In the genomic region with DNA sequence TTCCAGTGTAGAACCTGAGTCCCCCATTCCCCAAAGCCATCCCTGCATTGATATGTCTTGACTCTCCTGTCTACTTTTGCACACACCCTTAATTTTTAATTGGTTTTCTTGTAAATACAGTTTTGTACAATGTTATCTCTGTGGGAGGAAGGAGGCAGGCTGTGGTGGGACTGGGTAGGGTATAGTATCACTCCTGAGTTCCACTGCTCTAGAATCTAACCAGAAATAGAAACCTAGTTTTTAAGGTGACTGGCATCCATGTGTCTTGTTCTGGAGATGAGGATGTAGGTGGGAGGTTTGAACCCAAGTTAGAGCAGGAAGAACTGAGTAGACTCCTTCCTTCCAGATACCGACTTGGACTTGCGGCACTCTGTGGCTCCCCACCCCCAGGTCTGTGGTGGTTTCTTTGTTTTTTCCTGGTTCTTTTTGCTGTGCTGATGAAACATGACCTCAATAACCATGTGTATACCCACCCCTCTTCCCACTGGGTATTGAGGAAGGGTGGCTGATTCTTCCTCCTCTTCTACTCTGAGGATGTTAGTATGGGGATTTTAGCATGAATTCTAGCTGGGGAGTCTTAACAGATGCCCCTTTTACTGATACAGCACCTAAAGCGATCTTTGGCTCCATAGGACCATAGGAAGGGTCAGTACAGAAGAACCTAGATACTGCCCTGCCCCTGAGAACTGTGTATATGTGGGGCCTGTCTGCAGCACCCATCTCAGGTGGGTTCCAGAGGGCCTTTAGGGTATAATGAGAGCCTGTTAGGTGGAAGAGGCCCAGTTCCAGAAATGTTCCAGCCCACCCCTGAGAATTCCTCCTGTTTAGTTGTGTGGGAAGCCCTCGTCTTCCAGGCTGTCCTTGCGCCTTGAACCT, we compare ENCODE assay signal across 12 cellular contexts. TPM values are rescaled to one million over a fixed set of nuclear protein-coding genes. Genes with fewer than 3 reads are reported as not detected.
A peak's percentile ranks its signal among the peaks of the same experiment; 100 is the strongest.
DNase-seq lines count a peak whose midpoint lies in the region; ATAC-seq, FAIRE-seq and TF ChIP-seq lines count a peak whose summit lies in the region.
"Had no signal": no experiment of that assay in that cellular context is flagged by ENCODE, and none has a peak within 500 bp of the region (broad histone marks: within the 10 kb centered on the region; RNA-seq: fewer than 3 reads in every experiment).

No MANE protein-coding gene starts in this region.

- FAIRE-seq in urothelium cell line (lab: Jason Lieb, UNC), result no peak
- FAIRE-seq: GM18507, H1, pancreas had no signal

- peaks cover 8 to 13% (median 12%) of the 10 kb centered on the region in 4 donors for H3K4me1 Mint-ChIP-seq in CD4-positive, alpha-beta memory T cell
- H3K4me1 Mint-ChIP-seq in T-cell (peaks cover 10 to 17% (median 15%) of the 10 kb centered on the region in 3 donors), neural progenitor cell (peaks cover 3% of the 10 kb centered on the region)

- 81% methylated on average over 5 of the region's 5 CpGs for WGBS in esophagus muscularis mucosa

- H3K36me3 ChIP-seq in CD4-positive, alpha-beta memory T cell (ENCODE audit: insufficient read depth, low read length), result peaks cover 63% of the 10 kb centered on the region
- H3K36me3 ChIP-seq in esophagus muscularis mucosa, result peaks cover 55 to 69% (median 64%) of the 10 kb centered on the region in 4 donors
- H3K36me3 ChIP-seq in neural progenitor cell, result peaks cover 18% of the 10 kb centered on the region

- no peak for DNase-seq in CD4-positive, alpha-beta memory T cell
- no peak for DNase-seq in T-cell
- no peak for DNase-seq in esophagus muscularis mucosa (ENCODE audit: extremely low spot score)
- peak; percentile 38 for DNase-seq in sciatic nerve (ENCODE audit: low spot score)
- no peak for DNase-seq in urothelium cell line (ENCODE audit: low spot score)
- DNase-seq in neural progenitor cell (ENCODE audit: low spot score), result no peak
- DNase-seq in NCI-H2171 (lab: John Stamatoyannopoulos, UW), result no peak
- DNase-seq: central memory CD4-positive, alpha-beta T cell; pancreas had no signal

- no peak overlapping the region for H2AFZ ChIP-seq in neural progenitor cell (replicated peaks)

- no peaks in the 10 kb centered on the region for H3K27me3 ChIP-seq in CD4-positive, alpha-beta memory T cell (ENCODE audit: insufficient read depth, low read length)
- H3K27me3 ChIP-seq in esophagus muscularis mucosa (no peaks in the 10 kb centered on the region), neural progenitor cell (no peaks in the 10 kb centered on the region)
- H3K27me3 ChIP-seq: pancreas had no signal

- peaks cover 40% of the 10 kb centered on the region for H4K20me1 ChIP-seq in neural progenitor cell (ENCODE audit: low read depth)

- H3K4me3 Mint-ChIP-seq in CD4-positive, alpha-beta memory T cell, result no peak overlapping the region
- no peak overlapping the region for H3K4me3 Mint-ChIP-seq in T-cell
- no peak overlapping the region for H3K4me3 Mint-ChIP-seq in neural progenitor cell

- H3K79me2 ChIP-seq in neural progenitor cell (ENCODE audit: low read depth), result no peaks in the 10 kb centered on the region

- TF ChIP-seq CTCF in esophagus muscularis mucosa (IDR thresholded peaks at IDR 0.05) (no peak), neural progenitor cell (IDR thresholded peaks at IDR 0.05) (no peak)

- H3F3A ChIP-seq in neural progenitor cell (ENCODE audit: low read depth), result peaks cover 61% of the 10 kb centered on the region

- TF ChIP-seq EP300 in esophagus muscularis mucosa (IDR thresholded peaks at IDR 0.05), result no peak

- no peak overlapping the region for H3K27ac ChIP-seq in CD4-positive, alpha-beta memory T cell (ENCODE audit: low read depth, low read length)
- H3K27ac ChIP-seq in esophagus muscularis mucosa (replicated peaks in 1 of 4) (peak overlapping the region; percentile 35 to 67 (median 47)), neural progenitor cell (no peak overlapping the region)
- H3K27ac ChIP-seq: pancreas had no signal

- intact Hi-C loops in CD4-positive, alpha-beta memory T cell (cut with micrococcal nuclease), result no loop called here
- intact Hi-C loops in esophagus muscularis mucosa (cut with DNase I), result no loop called here
- intact Hi-C loops in sciatic nerve (cut with DNase I), result loop anchor here (10.0 kb wide), 2 partner anchors 47 to 73 kb away; partner anchors contain the start of genes COG4, IL34 and SF3B3

- H3K9me3 ChIP-seq in CD4-positive, alpha-beta memory T cell (ENCODE audit: control insufficient read depth in 1 of 2, low read length in 2 of 2), result no peaks in the 10 kb centered on the region
- H3K9me3 ChIP-seq in esophagus muscularis mucosa (no peaks in the 10 kb centered on the region), neural progenitor cell (ENCODE audit: low read depth) (no peaks in the 10 kb centered on the region)
- H3K9me3 ChIP-seq: pancreas had no signal

- no peak overlapping the region for H3K9ac ChIP-seq in neural progenitor cell

- CTCF ChIA-PET in CD4-positive, alpha-beta memory T cell (lab: Charles Lee; ENCODE audit: partially characterized antibody), result no interaction called here
- CTCF ChIA-PET in T-cell (lab: Charles Lee), result no interaction called here

- peak overlapping the region in 6 of 7 donors; percentile 37 to 75 (median 58) for H3K27ac Mint-ChIP-seq in CD4-positive, alpha-beta memory T cell
- peak overlapping the region; percentile 45 to 50 for H3K27ac Mint-ChIP-seq in T-cell
- no peak overlapping the region for H3K27ac Mint-ChIP-seq in neural progenitor cell

- POLR2A ChIA-PET in CD4-positive, alpha-beta memory T cell (lab: Charles Lee; ENCODE audit: partially characterized antibody), result no interaction called here
- POLR2A ChIA-PET in T-cell (lab: Charles Lee), result no interaction called here

- TF ChIP-seq POLR2A in esophagus muscularis mucosa (IDR thresholded peaks at IDR 0.05; ENCODE audit: low read depth), result no peak

- ATAC-seq in T-cell (replicated peaks in 1 of 4), result no peak
- ATAC-seq in sciatic nerve, result no peak
- ATAC-seq in HG03378 (IDR thresholded peaks at IDR 0.05; ENCODE audit: unreplicated experiment), result no peak

- H3K27me3 Mint-ChIP-seq in CD4-positive, alpha-beta memory T cell, result no peaks in the 10 kb centered on the region
- H3K27me3 Mint-ChIP-seq in T-cell, result no peaks in the 10 kb centered on the region
- H3K27me3 Mint-ChIP-seq in neural progenitor cell (ENCODE audit: insufficient read depth, low read depth), result peaks cover 2% of the 10 kb centered on the region

- no peaks in the 10 kb centered on the region for H3K9me3 Mint-ChIP-seq in CD4-positive, alpha-beta memory T cell
- H3K9me3 Mint-ChIP-seq in T-cell, result no peaks in the 10 kb centered on the region
- H3K9me3 Mint-ChIP-seq in neural progenitor cell, result no peaks in the 10 kb centered on the region

- no peak overlapping the region for H3K4me2 ChIP-seq in neural progenitor cell

- H3K4me1 ChIP-seq in CD4-positive, alpha-beta memory T cell (ENCODE audit: insufficient read depth, low read length), result peaks cover 3% of the 10 kb centered on the region
- peaks cover 45 to 50% (median 49%) of the 10 kb centered on the region in 4 donors for H3K4me1 ChIP-seq in esophagus muscularis mucosa
- no peaks in the 10 kb centered on the region for H3K4me1 ChIP-seq in neural progenitor cell
- H3K4me1 ChIP-seq: pancreas had no signal

- H3K4me3 ChIP-seq in CD4-positive, alpha-beta memory T cell (ENCODE audit: low read length in 2 of 2), result no peak overlapping the region
- H3K4me3 ChIP-seq in esophagus muscularis mucosa, result no peak overlapping the region
- H3K4me3 ChIP-seq in neural progenitor cell, result no peak overlapping the region
- H3K4me3 ChIP-seq: pancreas had no signal

- peaks cover 42 to 70% of the 10 kb centered on the region in 2 donors for H3K36me3 Mint-ChIP-seq in CD4-positive, alpha-beta memory T cell
- H3K36me3 Mint-ChIP-seq in T-cell, result peaks cover 44% of the 10 kb centered on the region
- peaks cover 35% of the 10 kb centered on the region for H3K36me3 Mint-ChIP-seq in neural progenitor cell

RNA-seq across cellular contexts. Expression of gene SF3B3, which starts 48.7 kb away (rescaled TPM):
- total RNA-seq in CD4-positive, alpha-beta memory T cell, result 100 to 1,000 TPM; 289 to 291 TPM
- polyA plus RNA-seq in CD4-positive, alpha-beta memory T cell, result 100 to 1,000 TPM; 105 to 149 TPM
- 100 to 1,000 TPM; 202 to 291 (median 264) TPM for total RNA-seq in T-cell
- total RNA-seq in esophagus muscularis mucosa, result 10 to 100 TPM; 51.1 to 90.6 (median 66.2) TPM
- 207 TPM for total RNA-seq in sciatic nerve
- 188 and 314 TPM in 2 replicates for total RNA-seq in neural progenitor cell (ENCODE audit: low replicate concordance)

RNA-seq across cellular contexts. Expression of gene COG4, which starts 48.9 kb away (rescaled TPM):
- total RNA-seq in CD4-positive, alpha-beta memory T cell, result 10 to 100 TPM; 66.5 to 68.9 TPM
- 10 to 100 TPM; 37.0 to 70.4 TPM for polyA plus RNA-seq in CD4-positive, alpha-beta memory T cell
- total RNA-seq in T-cell (10 to 100 TPM; 49.5 to 70.6 (median 60.6) TPM), esophagus muscularis mucosa (10 to 100 TPM; 30.6 to 40.0 (median 35.8) TPM), sciatic nerve (51.0 TPM), neural progenitor cell (ENCODE audit: low replicate concordance) (62.4 and 79.8 TPM in 2 replicates)

Comparison
In these comparisons a context has a peak if more than half of its experiments do, and no peak if none do; other contexts are left out.
1. H3K27ac ChIP-seq: peak in esophagus muscularis mucosa (4 of 4); none in CD4-positive, alpha-beta memory T cell (single experiment) and neural progenitor cell (single experiment).